In the genomic region with DNA sequence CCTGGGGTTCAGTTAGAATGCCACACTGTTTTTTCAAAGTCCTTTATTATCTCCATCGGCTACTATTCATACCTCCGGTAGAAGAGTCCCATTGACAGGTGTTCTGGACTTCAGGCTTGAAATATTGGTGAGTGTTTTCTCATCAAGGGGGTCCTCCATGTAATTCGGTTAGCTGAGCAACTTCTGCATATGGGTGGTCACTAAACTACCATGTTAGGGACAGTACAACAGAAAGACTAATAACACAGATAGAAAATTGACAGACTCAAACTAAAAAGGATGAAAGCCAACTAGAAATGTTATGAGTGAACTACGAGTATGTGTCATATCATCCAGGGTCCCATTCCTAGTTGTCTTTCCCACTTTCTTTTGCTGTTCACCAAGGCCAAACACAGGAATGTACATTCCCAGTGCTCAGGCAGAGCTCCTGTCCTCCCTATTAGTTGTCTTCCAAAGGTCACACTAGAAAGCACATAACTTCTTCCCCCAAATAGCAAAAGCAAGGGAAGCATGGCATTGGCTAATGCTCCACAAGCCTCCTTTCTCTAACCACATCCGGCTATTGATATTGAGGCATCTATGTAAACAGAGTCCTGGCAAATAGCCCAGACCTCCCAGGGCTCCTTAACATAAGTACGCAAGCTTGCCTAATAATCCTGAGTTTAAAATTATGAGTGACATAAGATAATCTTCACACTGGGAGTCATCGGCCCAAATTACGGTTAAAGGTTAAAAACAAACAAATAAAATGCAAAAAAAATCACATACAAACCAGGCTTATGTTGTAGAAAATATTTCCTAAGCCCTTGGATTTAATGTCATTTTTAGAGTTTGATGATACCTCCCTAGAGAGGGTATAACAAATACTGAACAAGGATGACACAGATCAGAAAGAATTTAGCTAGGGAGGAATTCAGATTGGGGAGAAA, we compare ENCODE assay signal across 1 cellular context.
TF ChIP-seq lines count a peak whose summit lies in the region.

No MANE protein-coding gene starts in this region.

TF ChIP-seq in HepG2, 621 proteins besides CTCF, POLR2A, EP300 and RAD21 (continued from another document and continues in another):
- TF ChIP-seq, protein P1, sequence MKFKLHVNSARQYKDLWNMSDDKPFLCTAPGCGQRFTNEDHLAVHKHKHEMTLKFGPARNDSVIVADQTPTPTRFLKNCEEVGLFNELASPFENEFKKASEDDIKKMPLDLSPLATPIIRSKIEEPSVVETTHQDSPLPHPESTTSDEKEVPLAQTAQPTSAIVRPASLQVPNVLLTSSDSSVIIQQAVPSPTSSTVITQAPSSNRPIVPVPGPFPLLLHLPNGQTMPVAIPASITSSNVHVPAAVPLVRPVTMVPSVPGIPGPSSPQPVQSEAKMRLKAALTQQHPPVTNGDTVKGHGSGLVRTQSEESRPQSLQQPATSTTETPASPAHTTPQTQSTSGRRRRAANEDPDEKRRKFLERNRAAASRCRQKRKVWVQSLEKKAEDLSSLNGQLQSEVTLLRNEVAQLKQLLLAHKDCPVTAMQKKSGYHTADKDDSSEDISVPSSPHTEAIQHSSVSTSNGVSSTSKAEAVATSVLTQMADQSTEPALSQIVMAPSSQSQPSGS (CRISPR knock-in tag; IDR thresholded peaks at IDR 0.05): peak; percentile 93
- TF ChIP-seq ZNF772 (CRISPR knock-in tag; IDR thresholded peaks at IDR 0.05) (peak; percentile 94), MATR3 (CRISPR knock-in tag; IDR thresholded peaks at IDR 0.05) (no peak), SRF (IDR thresholded peaks at IDR 0.05; ENCODE audit: low read depth, low read length) (0 out of 2 replicates have a peak, but pooled peaks have one; percentile 41), KDM5A (IDR thresholded peaks at IDR 0.05; ENCODE audit: borderline replicate concordance, low read length) (peak; percentile 31; the same call in 1 of the 2 replicates), PHF20 (CRISPR knock-in tag; IDR thresholded peaks at IDR 0.05) (no peak), ZNF230 (CRISPR knock-in tag; IDR thresholded peaks at IDR 0.05) (no peak), NCOA5 (CRISPR knock-in tag; IDR thresholded peaks at IDR 0.05) (no peak), ZNF562 (CRISPR knock-in tag; IDR thresholded peaks at IDR 0.05; ENCODE audit: borderline replicate concordance) (no peak), GPN1 (CRISPR knock-in tag; IDR thresholded peaks at IDR 0.05; ENCODE audit: borderline replicate concordance) (no peak), ZNF530 (CRISPR knock-in tag; IDR thresholded peaks at IDR 0.05; ENCODE audit: low read depth) (no peak), KLF16 (CRISPR knock-in tag; IDR thresholded peaks at IDR 0.05) (peak in 1 of 2 experiments; percentile 95; a peak in 2 of 4 replicates), PHB2 (IDR thresholded peaks at IDR 0.05; ENCODE audit: partially characterized antibody) (no peak), SUZ12 (IDR thresholded peaks at IDR 0.05; ENCODE audit: low read depth, low read length) (no peak), ZNF460 (CRISPR knock-in tag; IDR thresholded peaks at IDR 0.05; ENCODE audit: borderline replicate concordance) (no peak; the same call in 1 of the 2 replicates), ZNF557 (CRISPR knock-in tag; IDR thresholded peaks at IDR 0.05) (peak; percentile 43; the same call in 1 of the 2 replicates), GZF1 (CRISPR knock-in tag; IDR thresholded peaks at IDR 0.05) (0 out of 2 replicates have a peak, but pooled peaks have one; percentile 63), ZNF891 (CRISPR knock-in tag; IDR thresholded peaks at IDR 0.05) (no peak), LCORL (IDR thresholded peaks at IDR 0.05) (peak; percentile 99), LCORL (CRISPR knock-in tag; IDR thresholded peaks at IDR 0.05) (peak; percentile 100), ZBTB7A (CRISPR knock-in tag; IDR thresholded peaks at IDR 0.05) (no peak), ZNF350 (CRISPR knock-in tag; IDR thresholded peaks at IDR 0.05; ENCODE audit: borderline replicate concordance, low read depth) (no peak)
- TF ChIP-seq, protein P2, sequence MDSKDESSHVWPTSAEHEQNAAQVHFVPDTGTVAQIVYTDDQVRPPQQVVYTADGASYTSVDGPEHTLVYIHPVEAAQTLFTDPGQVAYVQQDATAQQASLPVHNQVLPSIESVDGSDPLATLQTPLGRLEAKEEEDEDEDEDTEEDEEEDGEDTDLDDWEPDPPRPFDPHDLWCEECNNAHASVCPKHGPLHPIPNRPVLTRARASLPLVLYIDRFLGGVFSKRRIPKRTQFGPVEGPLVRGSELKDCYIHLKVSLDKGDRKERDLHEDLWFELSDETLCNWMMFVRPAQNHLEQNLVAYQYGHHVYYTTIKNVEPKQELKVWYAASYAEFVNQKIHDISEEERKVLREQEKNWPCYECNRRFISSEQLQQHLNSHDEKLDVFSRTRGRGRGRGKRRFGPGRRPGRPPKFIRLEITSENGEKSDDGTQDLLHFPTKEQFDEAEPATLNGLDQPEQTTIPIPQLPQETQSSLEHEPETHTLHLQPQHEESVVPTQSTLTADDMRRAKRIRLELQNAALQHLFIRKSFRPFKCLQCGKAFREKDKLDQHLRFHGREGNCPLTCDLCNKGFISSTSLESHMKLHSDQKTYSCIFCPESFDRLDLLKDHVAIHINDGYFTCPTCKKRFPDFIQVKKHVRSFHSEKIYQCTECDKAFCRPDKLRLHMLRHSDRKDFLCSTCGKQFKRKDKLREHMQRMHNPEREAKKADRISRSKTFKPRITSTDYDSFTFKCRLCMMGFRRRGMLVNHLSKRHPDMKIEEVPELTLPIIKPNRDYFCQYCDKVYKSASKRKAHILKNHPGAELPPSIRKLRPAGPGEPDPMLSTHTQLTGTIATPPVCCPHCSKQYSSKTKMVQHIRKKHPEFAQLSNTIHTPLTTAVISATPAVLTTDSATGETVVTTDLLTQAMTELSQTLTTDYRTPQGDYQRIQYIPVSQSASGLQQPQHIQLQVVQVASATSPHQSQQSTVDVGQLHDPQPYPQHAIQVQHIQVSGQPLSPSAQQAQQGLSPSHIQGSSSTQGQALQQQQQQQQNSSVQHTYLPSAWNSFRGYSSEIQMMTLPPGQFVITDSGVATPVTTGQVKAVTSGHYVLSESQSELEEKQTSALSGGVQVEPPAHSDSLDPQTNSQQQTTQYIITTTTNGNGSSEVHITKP (CRISPR knock-in tag; IDR thresholded peaks at IDR 0.05; ENCODE audit: low read depth): peak; percentile 63; the same call in 1 of the 2 replicates
- TF ChIP-seq, protein P3, sequence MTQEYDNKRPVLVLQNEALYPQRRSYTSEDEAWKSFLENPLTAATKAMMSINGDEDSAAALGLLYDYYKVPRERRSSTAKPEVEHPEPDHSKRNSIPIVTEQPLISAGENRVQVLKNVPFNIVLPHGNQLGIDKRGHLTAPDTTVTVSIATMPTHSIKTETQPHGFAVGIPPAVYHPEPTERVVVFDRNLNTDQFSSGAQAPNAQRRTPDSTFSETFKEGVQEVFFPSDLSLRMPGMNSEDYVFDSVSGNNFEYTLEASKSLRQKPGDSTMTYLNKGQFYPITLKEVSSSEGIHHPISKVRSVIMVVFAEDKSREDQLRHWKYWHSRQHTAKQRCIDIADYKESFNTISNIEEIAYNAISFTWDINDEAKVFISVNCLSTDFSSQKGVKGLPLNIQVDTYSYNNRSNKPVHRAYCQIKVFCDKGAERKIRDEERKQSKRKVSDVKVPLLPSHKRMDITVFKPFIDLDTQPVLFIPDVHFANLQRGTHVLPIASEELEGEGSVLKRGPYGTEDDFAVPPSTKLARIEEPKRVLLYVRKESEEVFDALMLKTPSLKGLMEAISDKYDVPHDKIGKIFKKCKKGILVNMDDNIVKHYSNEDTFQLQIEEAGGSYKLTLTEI (CRISPR knock-in tag; conservative IDR thresholded peaks at IDR 0.05): no peak
- TF ChIP-seq, protein P4, sequence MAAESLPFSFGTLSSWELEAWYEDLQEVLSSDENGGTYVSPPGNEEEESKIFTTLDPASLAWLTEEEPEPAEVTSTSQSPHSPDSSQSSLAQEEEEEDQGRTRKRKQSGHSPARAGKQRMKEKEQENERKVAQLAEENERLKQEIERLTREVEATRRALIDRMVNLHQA (CRISPR knock-in tag; IDR thresholded peaks at IDR 0.05): no peak
- TF ChIP-seq, protein P5, sequence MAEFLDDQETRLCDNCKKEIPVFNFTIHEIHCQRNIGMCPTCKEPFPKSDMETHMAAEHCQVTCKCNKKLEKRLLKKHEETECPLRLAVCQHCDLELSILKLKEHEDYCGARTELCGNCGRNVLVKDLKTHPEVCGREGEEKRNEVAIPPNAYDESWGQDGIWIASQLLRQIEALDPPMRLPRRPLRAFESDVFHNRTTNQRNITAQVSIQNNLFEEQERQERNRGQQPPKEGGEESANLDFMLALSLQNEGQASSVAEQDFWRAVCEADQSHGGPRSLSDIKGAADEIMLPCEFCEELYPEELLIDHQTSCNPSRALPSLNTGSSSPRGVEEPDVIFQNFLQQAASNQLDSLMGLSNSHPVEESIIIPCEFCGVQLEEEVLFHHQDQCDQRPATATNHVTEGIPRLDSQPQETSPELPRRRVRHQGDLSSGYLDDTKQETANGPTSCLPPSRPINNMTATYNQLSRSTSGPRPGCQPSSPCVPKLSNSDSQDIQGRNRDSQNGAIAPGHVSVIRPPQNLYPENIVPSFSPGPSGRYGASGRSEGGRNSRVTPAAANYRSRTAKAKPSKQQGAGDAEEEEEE (CRISPR knock-in tag; IDR thresholded peaks at IDR 0.05; ENCODE audit: borderline replicate concordance): peak; percentile 41; the same call in 1 of the 2 replicates
- TF ChIP-seq, protein P6, sequence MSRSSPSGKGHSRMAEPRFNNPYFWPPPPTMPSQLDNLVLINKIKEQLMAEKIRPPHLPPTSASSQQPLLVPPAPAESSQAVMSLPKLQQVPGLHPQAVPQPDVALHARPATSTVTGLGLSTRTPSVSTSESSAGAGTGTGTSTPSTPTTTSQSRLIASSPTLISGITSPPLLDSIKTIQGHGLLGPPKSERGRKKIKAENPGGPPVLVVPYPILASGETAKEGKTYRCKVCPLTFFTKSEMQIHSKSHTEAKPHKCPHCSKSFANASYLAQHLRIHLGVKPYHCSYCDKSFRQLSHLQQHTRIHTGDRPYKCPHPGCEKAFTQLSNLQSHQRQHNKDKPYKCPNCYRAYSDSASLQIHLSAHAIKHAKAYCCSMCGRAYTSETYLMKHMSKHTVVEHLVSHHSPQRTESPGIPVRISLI (CRISPR knock-in tag; IDR thresholded peaks at IDR 0.05; ENCODE audit: borderline replicate concordance): peak; percentile 84
- TF ChIP-seq, protein P7, sequence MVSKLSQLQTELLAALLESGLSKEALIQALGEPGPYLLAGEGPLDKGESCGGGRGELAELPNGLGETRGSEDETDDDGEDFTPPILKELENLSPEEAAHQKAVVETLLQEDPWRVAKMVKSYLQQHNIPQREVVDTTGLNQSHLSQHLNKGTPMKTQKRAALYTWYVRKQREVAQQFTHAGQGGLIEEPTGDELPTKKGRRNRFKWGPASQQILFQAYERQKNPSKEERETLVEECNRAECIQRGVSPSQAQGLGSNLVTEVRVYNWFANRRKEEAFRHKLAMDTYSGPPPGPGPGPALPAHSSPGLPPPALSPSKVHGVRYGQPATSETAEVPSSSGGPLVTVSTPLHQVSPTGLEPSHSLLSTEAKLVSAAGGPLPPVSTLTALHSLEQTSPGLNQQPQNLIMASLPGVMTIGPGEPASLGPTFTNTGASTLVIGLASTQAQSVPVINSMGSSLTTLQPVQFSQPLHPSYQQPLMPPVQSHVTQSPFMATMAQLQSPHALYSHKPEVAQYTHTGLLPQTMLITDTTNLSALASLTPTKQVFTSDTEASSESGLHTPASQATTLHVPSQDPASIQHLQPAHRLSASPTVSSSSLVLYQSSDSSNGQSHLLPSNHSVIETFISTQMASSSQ (IDR thresholded peaks at IDR 0.05; ENCODE audit: low read depth): peak; percentile 70; the same call in 1 of the 2 replicates
- TF ChIP-seq, protein P7 (CRISPR knock-in tag; IDR thresholded peaks at IDR 0.05; ENCODE audit: borderline replicate concordance): peak; percentile 81; the same call in 1 of the 2 replicates
- TF ChIP-seq, protein P8, sequence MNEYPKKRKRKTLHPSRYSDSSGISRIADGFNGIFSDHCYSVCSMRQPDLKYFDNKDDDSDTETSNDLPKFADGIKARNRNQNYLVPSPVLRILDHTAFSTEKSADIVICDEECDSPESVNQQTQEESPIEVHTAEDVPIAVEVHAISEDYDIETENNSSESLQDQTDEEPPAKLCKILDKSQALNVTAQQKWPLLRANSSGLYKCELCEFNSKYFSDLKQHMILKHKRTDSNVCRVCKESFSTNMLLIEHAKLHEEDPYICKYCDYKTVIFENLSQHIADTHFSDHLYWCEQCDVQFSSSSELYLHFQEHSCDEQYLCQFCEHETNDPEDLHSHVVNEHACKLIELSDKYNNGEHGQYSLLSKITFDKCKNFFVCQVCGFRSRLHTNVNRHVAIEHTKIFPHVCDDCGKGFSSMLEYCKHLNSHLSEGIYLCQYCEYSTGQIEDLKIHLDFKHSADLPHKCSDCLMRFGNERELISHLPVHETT (CRISPR knock-in tag; conservative IDR thresholded peaks at IDR 0.05): no peak; the same call in 1 of the 2 replicates
- TF ChIP-seq, protein P9, sequence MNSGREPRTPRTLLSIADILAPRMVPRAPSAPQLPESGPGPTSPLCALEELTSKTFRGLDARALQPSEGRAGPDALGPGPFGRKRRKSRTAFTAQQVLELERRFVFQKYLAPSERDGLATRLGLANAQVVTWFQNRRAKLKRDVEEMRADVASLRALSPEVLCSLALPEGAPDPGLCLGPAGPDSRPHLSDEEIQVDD (CRISPR knock-in tag; IDR thresholded peaks at IDR 0.05; ENCODE audit: borderline replicate concordance): no peak
- TF ChIP-seq, protein P10, sequence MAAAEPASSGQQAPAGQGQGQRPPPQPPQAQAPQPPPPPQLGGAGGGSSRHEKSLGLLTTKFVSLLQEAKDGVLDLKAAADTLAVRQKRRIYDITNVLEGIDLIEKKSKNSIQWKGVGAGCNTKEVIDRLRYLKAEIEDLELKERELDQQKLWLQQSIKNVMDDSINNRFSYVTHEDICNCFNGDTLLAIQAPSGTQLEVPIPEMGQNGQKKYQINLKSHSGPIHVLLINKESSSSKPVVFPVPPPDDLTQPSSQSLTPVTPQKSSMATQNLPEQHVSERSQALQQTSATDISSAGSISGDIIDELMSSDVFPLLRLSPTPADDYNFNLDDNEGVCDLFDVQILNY (CRISPR knock-in tag; conservative IDR thresholded peaks at IDR 0.05): no peak
- TF ChIP-seq, protein P11, sequence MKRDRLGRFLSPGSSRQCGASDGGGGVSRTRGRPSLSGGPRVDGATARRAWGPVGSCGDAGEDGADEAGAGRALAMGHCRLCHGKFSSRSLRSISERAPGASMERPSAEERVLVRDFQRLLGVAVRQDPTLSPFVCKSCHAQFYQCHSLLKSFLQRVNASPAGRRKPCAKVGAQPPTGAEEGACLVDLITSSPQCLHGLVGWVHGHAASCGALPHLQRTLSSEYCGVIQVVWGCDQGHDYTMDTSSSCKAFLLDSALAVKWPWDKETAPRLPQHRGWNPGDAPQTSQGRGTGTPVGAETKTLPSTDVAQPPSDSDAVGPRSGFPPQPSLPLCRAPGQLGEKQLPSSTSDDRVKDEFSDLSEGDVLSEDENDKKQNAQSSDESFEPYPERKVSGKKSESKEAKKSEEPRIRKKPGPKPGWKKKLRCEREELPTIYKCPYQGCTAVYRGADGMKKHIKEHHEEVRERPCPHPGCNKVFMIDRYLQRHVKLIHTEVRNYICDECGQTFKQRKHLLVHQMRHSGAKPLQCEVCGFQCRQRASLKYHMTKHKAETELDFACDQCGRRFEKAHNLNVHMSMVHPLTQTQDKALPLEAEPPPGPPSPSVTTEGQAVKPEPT (CRISPR knock-in tag; IDR thresholded peaks at IDR 0.05; ENCODE audit: low read depth): no peak
